26 cellular contexts compared by ENCODE assay signal in genomic region chr11:69200331-69201047, GRCh38. TPM values are rescaled to one million over a fixed set of nuclear protein-coding genes. Genes with fewer than 3 reads are reported as not detected.
DNase-seq lines count a peak whose midpoint lies in the region; ATAC-seq lines count a peak whose summit lies in the region.
"Had no signal": no experiment of that assay in that cellular context is flagged by ENCODE, and none has a peak within 500 bp of the region (broad histone marks: within the 10 kb centered on the region; RNA-seq: fewer than 3 reads in every experiment).

No MANE protein-coding gene starts in this region.

- no peak for ATAC-seq in GM19397 (IDR thresholded peaks at IDR 0.05; ENCODE audit: unreplicated experiment)
- ATAC-seq in HG02642 (IDR thresholded peaks at IDR 0.05; ENCODE audit: poor library complexity, unreplicated experiment) = no peak
- ATAC-seq: A549, sciatic nerve, SK-N-SH treated with all-trans-retinoic acid at 6 μM for 48 hours had no signal

- DNase-seq in NCI-H748 (lab: John Stamatoyannopoulos, UW; ENCODE audit: unreplicated experiment) = peak; percentile 11
- DNase-seq in NCI-H748 treated with DMSO at 0.1 percent for 48 hours (lab: John Stamatoyannopoulos, UW) = no peak
- DNase-seq in dermis blood vessel endothelial cell = peak; percentile 63
- peak; percentile 52 for DNase-seq in iPS-NIHi11 (ENCODE audit: low spot score)
- DNase-seq in retina = peak; percentile 94
- DNase-seq in activated CD8-positive, alpha-beta memory T cell treated with anti-CD3 and anti-CD28 coated beads, Interleukin-2, amount 50 U/mL, for 48 hours = no peak
- DNase-seq: activated CD4-positive, alpha-beta memory T cell treated with anti-CD3 and anti-CD28 coated beads for 36 hours; activated naive CD4-positive, alpha-beta T cell treated with anti-CD3 and anti-CD28 coated beads, Interleukin-2, amount 50 U/mL, for 16 hours; anterior cingulate cortex; cerebellar nuclear complex; effector CD8-positive, alpha-beta T cell; HFFc6; KG1; MV-4-11; NCI-H1930; NCI-H446 treated with DMSO at 0.1 percent for 48 hours; NK-92 treated with Interleukin-12 subunit alpha and Interleukin-12 subunit beta, amount 100 ng/mL, for 24 hours; occipital lobe; Peyer's patch; WERI-Rb-1 had no signal

RNA-seq across cellular contexts. Expression of gene SMIM38, which starts 44.8 kb away (rescaled TPM):
- total RNA-seq in dermis blood vessel endothelial cell = 0.09 and 0.17 TPM in 2 replicates
- total RNA-seq: glomerular endothelial cell, HFFc6 had no signal

Comparison
In these comparisons a context has a peak if more than half of its experiments do, and no peak if none do; other contexts are left out.
1. DNase-seq: peak in NCI-H748 (single experiment), dermis blood vessel endothelial cell (single experiment), iPS-NIHi11 (single experiment) and retina (single experiment); none in NCI-H748 treated with DMSO at 0.1 percent for 48 hours (single experiment) and activated CD8-positive, alpha-beta memory T cell treated with anti-CD3 and anti-CD28 coated beads, Interleukin-2, amount 50 U/mL, for 48 hours (single experiment).